In the genomic region with DNA sequence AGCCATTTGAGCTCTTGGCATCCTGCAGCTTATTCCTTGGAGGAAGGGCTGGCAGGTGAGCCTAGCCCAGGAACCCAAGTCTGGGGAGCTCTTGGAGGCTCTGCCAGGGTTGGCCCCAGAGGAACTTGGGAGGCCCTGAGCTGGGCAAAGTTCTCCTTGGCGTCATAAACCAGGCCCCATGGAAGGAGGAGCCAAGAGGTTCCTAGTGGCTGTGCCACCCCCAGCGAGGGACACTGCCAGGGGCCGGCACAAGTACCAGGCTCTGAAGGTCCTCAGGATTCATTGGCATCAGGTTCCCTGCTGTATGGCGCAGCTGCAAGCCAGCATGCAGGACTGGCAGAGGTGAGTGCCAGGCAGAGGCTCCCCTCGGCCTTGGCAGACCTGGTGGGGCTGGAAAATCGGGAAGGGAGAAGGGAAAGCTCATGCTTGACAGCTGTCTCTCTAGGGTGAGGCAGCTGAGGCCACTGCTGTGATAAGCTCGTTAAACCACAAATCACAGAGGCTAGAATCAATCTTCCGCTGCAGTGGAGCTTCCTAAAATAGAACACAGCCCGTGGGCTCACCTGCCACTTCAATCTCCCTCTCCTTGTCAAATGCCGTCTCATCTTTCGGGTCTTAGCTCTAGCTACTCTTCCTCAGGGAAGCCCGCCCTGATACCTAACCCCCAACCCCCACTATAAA, we compare ENCODE assay signal across 19 cellular contexts. TPM values are rescaled to one million over a fixed set of nuclear protein-coding genes. Genes with fewer than 3 reads are reported as not detected.
DNase-seq lines count a peak whose midpoint lies in the region; ATAC-seq and TF ChIP-seq lines count a peak whose summit lies in the region.
"Had no signal": no experiment of that assay in that cellular context is flagged by ENCODE, and none has a peak within 500 bp of the region (broad histone marks: within the 10 kb centered on the region; RNA-seq: fewer than 3 reads in every experiment).

No MANE protein-coding gene starts in this region.

- H2AK5ac ChIP-seq in neuronal stem cell (ENCODE audit: low read depth, low read length), result peak overlapping the region; percentile 36

- peak overlapping the region; percentile 6 for H2BK5ac ChIP-seq in neuronal stem cell (ENCODE audit: low read length)

- no peaks in the 10 kb centered on the region for H3K9me3 ChIP-seq in BLaER1
- H3K9me3 ChIP-seq in Panc1 (ENCODE audit: control insufficient read depth, insufficient read depth, low read depth, low read length), result no peaks in the 10 kb centered on the region
- no peaks in the 10 kb centered on the region for H3K9me3 ChIP-seq in right atrium auricular region
- no peaks in the 10 kb centered on the region for H3K9me3 ChIP-seq in neuronal stem cell (replicated peaks in 1 of 2; ENCODE audit: control insufficient read depth in 2 of 2, insufficient read depth in 1 of 2, low read depth in 1 of 2, low read length in 2 of 2)
- H3K9me3 ChIP-seq: HAP-1, prostate gland had no signal

- H3K27me3 ChIP-seq in BLaER1, result no peaks in the 10 kb centered on the region
- no peaks in the 10 kb centered on the region for H3K27me3 ChIP-seq in Panc1 (ENCODE audit: control insufficient read depth, insufficient read depth, low read length)
- H3K27me3 ChIP-seq in right atrium auricular region, result no peaks in the 10 kb centered on the region
- peaks cover 0 to 11% (median 0%) of the 10 kb centered on the region in 3 experiments for H3K27me3 ChIP-seq in neuronal stem cell (ENCODE audit: control insufficient read depth in 3 of 3, insufficient read depth in 3 of 3, low read depth in 1 of 3, low read length in 3 of 3)

- intact Hi-C loops in Panc1 (cut with micrococcal nuclease; ENCODE audit: unreplicated experiment), result no loop called here

- CTCF ChIA-PET in Panc1 (lab: Charles Lee), result interaction anchor here (0.5 kb wide), 1 partner anchor 128 kb away, joined by 10 read pairs; no protein-coding TSS in a partner anchor

- H4K20me1 ChIP-seq in BLaER1, result no peaks in the 10 kb centered on the region

- H3K4me2 ChIP-seq in BLaER1 (peak overlapping the region; percentile 94), neuronal stem cell (ENCODE audit: insufficient read depth, low read length, poor library complexity, severe bottlenecking) (no peak overlapping the region)

- H3K79me1 ChIP-seq in neuronal stem cell (ENCODE audit: low read depth, low read length), result no peaks in the 10 kb centered on the region

- H3K4me1 ChIP-seq in BLaER1, result peaks cover 97% of the 10 kb centered on the region
- no peaks in the 10 kb centered on the region for H3K4me1 ChIP-seq in Panc1 (ENCODE audit: control insufficient read depth, insufficient read depth, low read length)
- peaks cover 0 to 26% of the 10 kb centered on the region in 2 donors for H3K4me1 ChIP-seq in right atrium auricular region
- peaks cover 15 to 26% of the 10 kb centered on the region in 2 donors for H3K4me1 ChIP-seq in neuronal stem cell (ENCODE audit: control insufficient read depth in 2 of 2, insufficient read depth in 1 of 2, low read depth in 1 of 2, low read length in 2 of 2)
- H3K4me1 ChIP-seq: HAP-1 had no signal

- H3K14ac ChIP-seq in neuronal stem cell (ENCODE audit: low read length), result no peak overlapping the region

- H3K9ac ChIP-seq in BLaER1, result peak overlapping the region; percentile 62
- H3K9ac ChIP-seq in neuronal stem cell (ENCODE audit: low read depth, low read length, poor library complexity), result no peak overlapping the region

- H3K36me3 ChIP-seq in BLaER1 (no peaks in the 10 kb centered on the region), Panc1 (ENCODE audit: control insufficient read depth, insufficient read depth, low read length) (no peaks in the 10 kb centered on the region), right atrium auricular region (no peaks in the 10 kb centered on the region), neuronal stem cell (replicated peaks in 1 of 2; ENCODE audit: control insufficient read depth in 2 of 2, insufficient read depth in 2 of 2, low read length in 2 of 2) (no peaks in the 10 kb centered on the region)
- H3K36me3 ChIP-seq: HAP-1, prostate gland had no signal

- ATAC-seq in Panc1 (0 out of 2 replicates have a peak, but pooled peaks have one; percentile 7), HG03025 (IDR thresholded peaks at IDR 0.05; ENCODE audit: low FRiP score, unreplicated experiment) (no peak), HG03108 (IDR thresholded peaks at IDR 0.05; ENCODE audit: unreplicated experiment) (no peak)

- no peak overlapping the region for H3K4ac ChIP-seq in neuronal stem cell (ENCODE audit: low read length)

- in situ Hi-C loops in Panc1 (cut with HindIII; ENCODE audit: low pct_unique_long_range_greater_than_20kb, low sequenced_read_pairs), result no loop called here

- POLR2A ChIA-PET in Panc1 (lab: Charles Lee), result no interaction called here

- H2BK15ac ChIP-seq in neuronal stem cell (ENCODE audit: low read length), result no peak overlapping the region

- H2BK12ac ChIP-seq in neuronal stem cell (ENCODE audit: low read length), result peak overlapping the region; percentile 92

- no peak overlapping the region for H2AFZ ChIP-seq in neuronal stem cell (ENCODE audit: low read length)

- no peak for DNase-seq in Panc1 (ENCODE audit: low read depth, low spot score)
- no peak for DNase-seq in right atrium auricular region (ENCODE audit: low spot score)
- no peak for DNase-seq in neuronal stem cell (ENCODE audit: low spot score)
- DNase-seq in NCI-H345 (lab: John Stamatoyannopoulos, UW), result no peak
- DNase-seq in NCI-H526 (lab: John Stamatoyannopoulos, UW), result no peak
- DNase-seq: activated CD4-positive, alpha-beta T cell treated with anti-CD3 and anti-CD28 coated beads, Interleukin-2, amount 50 U/mL, for 4 hours; activated naive CD4-positive, alpha-beta T cell treated with Interleukin-2 at 50 U/mL for 16 hours; DMS79 treated with DMSO at 0.1 percent for 48 hours; KBM-7; MV-4-11; NCI-H187 treated with DMSO at 0.1 percent for 48 hours; NCI-H510A had no signal

- H3K4me3 ChIP-seq in BLaER1 (peak overlapping the region; percentile 57), Panc1 (ENCODE audit: low read depth in 2 of 2, low read length in 2 of 2) (no peak overlapping the region), right atrium auricular region (peak overlapping the region in 1 of 2 donors; percentile 1), neuronal stem cell (ENCODE audit: low read length in 2 of 2) (no peak overlapping the region)
- H3K4me3 ChIP-seq: HAP-1, lung, prostate gland had no signal

- no TSS peak for BruUV-seq in Panc1 (replicated peaks; lab: Mats Ljungman, UMichigan)

- no peak overlapping the region for H3K23ac ChIP-seq in neuronal stem cell (ENCODE audit: low read depth, low read length, poor library complexity)

- H3K18ac ChIP-seq in neuronal stem cell (ENCODE audit: low read length), result peak overlapping the region; percentile 30

- H3K27ac ChIP-seq in BLaER1, result peak overlapping the region; percentile 79
- H3K27ac ChIP-seq in Panc1 (ENCODE audit: low read length), result no peak overlapping the region
- H3K27ac ChIP-seq in right atrium auricular region, result peak overlapping the region; percentile 29 to 33
- no peak overlapping the region for H3K27ac ChIP-seq in neuronal stem cell (replicated peaks; ENCODE audit: low read length)
- H3K27ac ChIP-seq: prostate gland, VCaP had no signal

- no peak overlapping the region for H2BK120ac ChIP-seq in neuronal stem cell (ENCODE audit: low read depth, low read length)

- no peak for TF ChIP-seq CTCF in Panc1 (IDR thresholded peaks at IDR 0.05)
- TF ChIP-seq CTCF in right atrium auricular region (IDR thresholded peaks at IDR 0.05), result no peak

- H4K8ac ChIP-seq in neuronal stem cell (ENCODE audit: low read depth, low read length), result no peak overlapping the region

- H4K91ac ChIP-seq in neuronal stem cell (ENCODE audit: low read depth, low read length, poor library complexity), result no peak overlapping the region

- no CpG with 5 or more reads among the region's 12 CpGs for WGBS in neuronal stem cell (ENCODE audit: extremely low coverage in 2 of 2, insufficient read length in 2 of 2, insufficient replicate concordance in 1 of 2), 2 donors

RNA-seq across cellular contexts. Expression of gene SYNPO, which starts 54.5 kb away (rescaled TPM):
- total RNA-seq in Panc1 (2021; ENCODE audit: unreplicated experiment) (82.8 TPM), right atrium auricular region (100 to 1,000 TPM; 369 to 413 TPM)
- polyA plus RNA-seq in Panc1 (2012; ENCODE audit: insufficient read length), result 66.3 TPM
- polyA plus RNA-seq in neuronal stem cell (2013, experiment 1 of 2), result 3.8 TPM
- polyA plus RNA-seq in neuronal stem cell (2013, experiment 2 of 2), result 3.2 TPM

Comparison
In these comparisons a context has a peak if more than half of its experiments do, and no peak if none do; other contexts are left out.
1. H3K27ac ChIP-seq: peak in BLaER1 (single experiment) and right atrium auricular region (2 of 2); none in Panc1 (single experiment) and neuronal stem cell (single experiment).